ENCODE assay signal across 9 cellular contexts in the genomic region with DNA sequence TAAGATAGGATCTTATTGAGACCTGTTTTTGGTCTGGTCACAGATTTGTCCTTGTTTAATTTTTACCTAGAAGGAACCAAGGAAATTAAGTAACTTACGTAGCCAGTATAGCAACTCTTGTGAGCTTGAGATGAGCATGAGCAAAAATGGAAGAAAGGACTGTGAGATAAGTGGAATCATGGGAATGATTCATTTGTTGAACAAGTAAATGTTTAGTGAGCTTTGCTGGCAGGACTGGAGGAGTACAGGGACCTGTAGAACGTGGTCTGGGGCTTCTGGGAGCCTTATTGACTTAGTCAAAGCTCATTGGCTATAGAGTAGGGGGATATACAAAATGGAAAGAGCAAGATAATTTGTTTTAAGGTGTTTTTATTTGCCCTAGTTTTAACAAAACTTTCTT. TPM values are rescaled to one million over a fixed set of nuclear protein-coding genes. Genes with fewer than 3 reads are reported as not detected.
DNase-seq lines count a peak whose midpoint lies in the region; ATAC-seq and TF ChIP-seq lines count a peak whose summit lies in the region.
"Had no signal": no experiment of that assay in that cellular context is flagged by ENCODE, and none has a peak within 500 bp of the region (broad histone marks: within the 10 kb centered on the region; RNA-seq: fewer than 3 reads in every experiment).

No MANE protein-coding gene starts in this region.

- H3K4me1 ChIP-seq in gastroesophageal sphincter = peaks cover 7 to 77% (median 8%) of the 10 kb centered on the region in 3 donors

- peaks cover 77% of the 10 kb centered on the region for H3K4me1 Mint-ChIP-seq in activated T-cell treated with anti-CD3 and anti-CD28 coated beads, Interleukin-2, amount 50 U/mL, for 72 hours (ENCODE audit: low read depth)
- peaks cover 63% of the 10 kb centered on the region for H3K4me1 Mint-ChIP-seq in stimulated activated memory B cell treated with anti-CD40 and anti-IgM and Interleukin-4, amounts not matched to agents 10 μg/mL and 1 μg/mL and 100 μg/mL, for 72 hours

- no peaks in the 10 kb centered on the region for H3K36me3 ChIP-seq in gastroesophageal sphincter

- peak overlapping the region in 1 of 2 donors; percentile 100 for H3K4me3 ChIP-seq in gastroesophageal sphincter

- H3K27me3 ChIP-seq in gastroesophageal sphincter = no peaks in the 10 kb centered on the region

- no peak for ATAC-seq in activated T-cell treated with anti-CD3 and anti-CD28 coated beads, Interleukin-2, amount 50 U/mL, for 72 hours (replicated peaks in 1 of 2)
- no peak for ATAC-seq in gastroesophageal sphincter
- no peak for ATAC-seq in stimulated activated memory B cell treated with anti-CD40 and anti-IgM and Interleukin-4, amounts not matched to agents 10 μg/mL and 1 μg/mL and 100 μg/mL, for 72 hours
- no peak for ATAC-seq in GM21576 (IDR thresholded peaks at IDR 0.05; ENCODE audit: unreplicated experiment)
- no peak for ATAC-seq in sciatic nerve
- no peak for ATAC-seq in HG03135 (IDR thresholded peaks at IDR 0.05; ENCODE audit: unreplicated experiment)

- intact Hi-C loops in sciatic nerve (cut with DNase I) = no loop called here

- H3K9me3 Mint-ChIP-seq in activated T-cell treated with anti-CD3 and anti-CD28 coated beads, Interleukin-2, amount 50 U/mL, for 72 hours = no peaks in the 10 kb centered on the region
- no peaks in the 10 kb centered on the region for H3K9me3 Mint-ChIP-seq in stimulated activated memory B cell treated with anti-CD40 and anti-IgM and Interleukin-4, amounts not matched to agents 10 μg/mL and 1 μg/mL and 100 μg/mL, for 72 hours

- no peak for TF ChIP-seq EP300 in gastroesophageal sphincter (IDR thresholded peaks at IDR 0.05)

- peaks cover 5 to 6% of the 10 kb centered on the region in 2 donors for H3K36me3 Mint-ChIP-seq in activated T-cell treated with anti-CD3 and anti-CD28 coated beads, Interleukin-2, amount 50 U/mL, for 72 hours (ENCODE audit: insufficient read depth in 2 of 2)
- peaks cover 5% of the 10 kb centered on the region for H3K36me3 Mint-ChIP-seq in stimulated activated memory B cell treated with anti-CD40 and anti-IgM and Interleukin-4, amounts not matched to agents 10 μg/mL and 1 μg/mL and 100 μg/mL, for 72 hours

- no peak for TF ChIP-seq POLR2A in gastroesophageal sphincter (IDR thresholded peaks at IDR 0.05)

- WGBS in gastroesophageal sphincter (ENCODE audit: low coverage in 1 of 2), 2 donors = 44 to 48% methylated on average over 2 of the region's 2 CpGs

- H3K27ac Mint-ChIP-seq in activated T-cell treated with anti-CD3 and anti-CD28 coated beads, Interleukin-2, amount 50 U/mL, for 72 hours = peak overlapping the region; percentile 56
- no peak overlapping the region for H3K27ac Mint-ChIP-seq in stimulated activated memory B cell treated with anti-CD40 and anti-IgM and Interleukin-4, amounts not matched to agents 10 μg/mL and 1 μg/mL and 100 μg/mL, for 72 hours

- no peaks in the 10 kb centered on the region for H3K27me3 Mint-ChIP-seq in activated T-cell treated with anti-CD3 and anti-CD28 coated beads, Interleukin-2, amount 50 U/mL, for 72 hours (ENCODE audit: low read depth)
- H3K27me3 Mint-ChIP-seq in stimulated activated memory B cell treated with anti-CD40 and anti-IgM and Interleukin-4, amounts not matched to agents 10 μg/mL and 1 μg/mL and 100 μg/mL, for 72 hours = no peaks in the 10 kb centered on the region

- peak overlapping the region; percentile 100 for H3K27ac ChIP-seq in VCaP
- peak overlapping the region in 3 of 4 donors; percentile 22 to 100 (median 100) for H3K27ac ChIP-seq in gastroesophageal sphincter

- H3K4me3 Mint-ChIP-seq in activated T-cell treated with anti-CD3 and anti-CD28 coated beads, Interleukin-2, amount 50 U/mL, for 72 hours = peak overlapping the region; percentile 86 to 93
- H3K4me3 Mint-ChIP-seq in stimulated activated memory B cell treated with anti-CD40 and anti-IgM and Interleukin-4, amounts not matched to agents 10 μg/mL and 1 μg/mL and 100 μg/mL, for 72 hours = peak overlapping the region; percentile 35

- TF ChIP-seq CTCF in VCaP (conservative IDR thresholded peaks at IDR 0.05) (no peak), gastroesophageal sphincter (IDR thresholded peaks at IDR 0.05) (no peak)

- DNase-seq in activated T-cell treated with anti-CD3 and anti-CD28 coated beads, Interleukin-2, amount 50 U/mL, for 72 hours = peak in 1 of 2 donors; percentile 12
- no peak for DNase-seq in activated T-cell treated with anti-CD3 and anti-CD28 coated beads, Interleukin-2, amount 50 U/mL, for 1 hour
- no peak for DNase-seq in sciatic nerve (ENCODE audit: low spot score)
- DNase-seq: activated CD4-positive, alpha-beta T cell treated with anti-CD3 and anti-CD28 coated beads, Interleukin-2, amount 50 U/mL, for 4 hours had no signal

- H3K9me3 ChIP-seq in gastroesophageal sphincter = no peaks in the 10 kb centered on the region

RNA-seq across cellular contexts. Expression of a gene that starts 3.0 kb away (rescaled TPM):
- 100 to 1,000 TPM in 1 of 2 donors, 10 to 100 TPM in 1; 88.7 to 112 TPM for total RNA-seq in activated T-cell treated with anti-CD3 and anti-CD28 coated beads, Interleukin-2, amount 50 U/mL, for 72 hours
- total RNA-seq in gastroesophageal sphincter (10 to 100 TPM; 64.3 to 96.5 (median 80.7) TPM), sciatic nerve (83.4 TPM)
